7 cellular contexts compared by ENCODE assay signal in the genomic region with DNA sequence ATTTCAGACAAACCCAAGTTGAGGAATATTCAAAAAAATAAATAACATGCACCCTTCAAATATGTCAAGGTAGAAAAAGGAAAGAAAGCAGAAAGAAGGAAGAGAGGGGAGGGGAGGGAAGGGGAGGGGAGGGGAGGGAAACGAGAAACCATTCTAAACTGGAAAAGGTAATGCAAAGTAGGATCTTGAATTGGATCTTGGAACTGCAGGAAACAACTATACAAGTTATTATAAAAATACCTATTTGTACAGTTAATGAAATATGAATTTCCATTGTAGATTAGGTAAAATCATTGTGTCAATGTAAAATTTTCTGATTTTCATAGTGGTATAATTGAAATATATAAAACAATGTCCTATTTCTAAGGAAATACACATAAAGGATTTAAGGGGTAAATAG.
"Had no signal": no experiment of that assay in that cellular context is flagged by ENCODE, and none has a peak within 500 bp of the region (broad histone marks: within the 10 kb centered on the region; RNA-seq: fewer than 3 reads in every experiment).

No MANE protein-coding gene starts in this region.

- DNase-seq: GDM1, GF-D8 had no signal

- ATAC-seq: GM12878 had no signal

- H3K4me3 ChIP-seq: GM12878 had no signal

- FAIRE-seq: GM12878, GM12891, GM12892, GM18507, GM19239 had no signal
